Comparison of ENCODE assay signal across 1 cellular context in genomic region chr2:237552911-237553310, GRCh38.
TF ChIP-seq lines count a peak whose summit lies in the region.

No MANE protein-coding gene starts in this region.

TF ChIP-seq in K562, 482 proteins besides CTCF, POLR2A, EP300 and RAD21:
- TF ChIP-seq ZNF253 (CRISPR knock-in tag; conservative IDR thresholded peaks at IDR 0.05) (no peak), MTA2 (IDR thresholded peaks at IDR 0.05; ENCODE audit: low read depth) (no peak), CHD7 (IDR thresholded peaks at IDR 0.05; ENCODE audit: low read depth, low read length) (no peak), CBFA2T3 (IDR thresholded peaks at IDR 0.05) (no peak), NFYB (IDR thresholded peaks at IDR 0.05; ENCODE audit: extremely low read depth, insufficient read length) (peak; percentile 36), STAT5B (CRISPR knock-in tag; IDR thresholded peaks at IDR 0.05) (no peak)
